In the genomic region with DNA sequence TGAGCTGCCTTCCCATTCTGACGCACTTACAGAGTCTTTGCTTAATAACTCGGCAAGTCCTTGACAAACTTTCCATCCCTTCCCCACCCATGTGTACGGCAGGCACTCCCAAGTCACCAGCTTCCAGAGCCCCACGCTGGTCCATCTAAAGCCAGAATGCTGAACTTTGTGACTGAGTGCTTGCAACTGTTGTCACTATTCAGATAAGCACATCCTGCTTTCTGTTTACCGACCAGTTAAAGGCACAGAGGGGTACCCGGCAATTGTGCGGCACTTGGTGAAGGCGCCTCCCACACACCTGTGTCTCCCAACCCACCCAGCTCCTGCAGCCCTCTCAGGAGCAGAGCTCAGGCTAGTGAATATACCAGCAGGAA, we compare ENCODE assay signal across 1 cellular context.
A peak's percentile ranks its signal among the peaks of the same experiment; 100 is the strongest.
TF ChIP-seq lines count a peak whose summit lies in the region.

No MANE protein-coding gene starts in this region.

TF ChIP-seq in HepG2, 621 proteins besides CTCF, POLR2A, EP300 and RAD21 (continued from another document and continues in another):
- TF ChIP-seq KIAA2018 (CRISPR knock-in tag; IDR thresholded peaks at IDR 0.05; ENCODE audit: borderline replicate concordance) (no peak), TAF1 (CRISPR knock-in tag; IDR thresholded peaks at IDR 0.05) (peak; percentile 33; the same call in 1 of the 2 replicates), PATZ1 (CRISPR knock-in tag; IDR thresholded peaks at IDR 0.05) (peak; percentile 43; the same call in 1 of the 2 replicates), YEATS2 (CRISPR knock-in tag; IDR thresholded peaks at IDR 0.05; ENCODE audit: borderline replicate concordance) (no peak; the same call in 1 of the 2 replicates), FOXA1 (IDR thresholded peaks at IDR 0.05) (no peak), FOXA1 (CRISPR knock-in tag; IDR thresholded peaks at IDR 0.05) (peak; percentile 93), CEBPG (CRISPR knock-in tag; IDR thresholded peaks at IDR 0.05) (peak; percentile 78; the same call in 1 of the 2 replicates), SP2 (CRISPR knock-in tag; IDR thresholded peaks at IDR 0.05) (no peak), NR3C1 (CRISPR knock-in tag; IDR thresholded peaks at IDR 0.05) (no peak), ATF7-NPFF (CRISPR knock-in tag; IDR thresholded peaks at IDR 0.05; ENCODE audit: low read depth) (no peak), GABPA (IDR thresholded peaks at IDR 0.05; ENCODE audit: low read depth, low read length) (no peak), GABPA (CRISPR knock-in tag; IDR thresholded peaks at IDR 0.05; ENCODE audit: low read depth) (peak; percentile 29; the same call in 1 of the 2 replicates), ZNF674 (CRISPR knock-in tag; IDR thresholded peaks at IDR 0.05; ENCODE audit: low read depth) (no peak), ZBTB44 (CRISPR knock-in tag; IDR thresholded peaks at IDR 0.05) (no peak), CBX5 (CRISPR knock-in tag; IDR thresholded peaks at IDR 0.05; ENCODE audit: borderline replicate concordance) (peak; percentile 80; the same call in 1 of the 2 replicates), ZSCAN12 (CRISPR knock-in tag; IDR thresholded peaks at IDR 0.05) (no peak), NFIC (IDR thresholded peaks at IDR 0.05; ENCODE audit: low read length) (peak; percentile 63; the same call in 1 of the 2 replicates), ZNF34 (CRISPR knock-in tag; IDR thresholded peaks at IDR 0.05; ENCODE audit: borderline replicate concordance) (0 out of 2 replicates have a peak, but pooled peaks have one; percentile 42), HOXA5 (CRISPR knock-in tag; IDR thresholded peaks at IDR 0.05) (peak; percentile 80; the same call in 1 of the 2 replicates), ZNF780A (CRISPR knock-in tag; IDR thresholded peaks at IDR 0.05) (no peak), CREM (IDR thresholded peaks at IDR 0.05) (peak; percentile 79), CREM (CRISPR knock-in tag; IDR thresholded peaks at IDR 0.05) (no peak), ZSCAN29 (CRISPR knock-in tag; conservative IDR thresholded peaks at IDR 0.05) (0 out of 2 replicates have a peak, but pooled peaks have one; percentile 50), RFXAP (CRISPR knock-in tag; IDR thresholded peaks at IDR 0.05; ENCODE audit: borderline replicate concordance) (0 out of 2 replicates have a peak, but pooled peaks have one; percentile 66), NFYC (CRISPR knock-in tag; IDR thresholded peaks at IDR 0.05) (no peak), ZFP36 (IDR thresholded peaks at IDR 0.05; ENCODE audit: borderline replicate concordance, low read depth, low read length, partially characterized antibody) (no peak), ZNF543 (CRISPR knock-in tag; IDR thresholded peaks at IDR 0.05) (no peak), ZNF761 (CRISPR knock-in tag; conservative IDR thresholded peaks at IDR 0.05) (0 out of 2 replicates have a peak, but pooled peaks have one; percentile 45)
- TF ChIP-seq, protein P1, sequence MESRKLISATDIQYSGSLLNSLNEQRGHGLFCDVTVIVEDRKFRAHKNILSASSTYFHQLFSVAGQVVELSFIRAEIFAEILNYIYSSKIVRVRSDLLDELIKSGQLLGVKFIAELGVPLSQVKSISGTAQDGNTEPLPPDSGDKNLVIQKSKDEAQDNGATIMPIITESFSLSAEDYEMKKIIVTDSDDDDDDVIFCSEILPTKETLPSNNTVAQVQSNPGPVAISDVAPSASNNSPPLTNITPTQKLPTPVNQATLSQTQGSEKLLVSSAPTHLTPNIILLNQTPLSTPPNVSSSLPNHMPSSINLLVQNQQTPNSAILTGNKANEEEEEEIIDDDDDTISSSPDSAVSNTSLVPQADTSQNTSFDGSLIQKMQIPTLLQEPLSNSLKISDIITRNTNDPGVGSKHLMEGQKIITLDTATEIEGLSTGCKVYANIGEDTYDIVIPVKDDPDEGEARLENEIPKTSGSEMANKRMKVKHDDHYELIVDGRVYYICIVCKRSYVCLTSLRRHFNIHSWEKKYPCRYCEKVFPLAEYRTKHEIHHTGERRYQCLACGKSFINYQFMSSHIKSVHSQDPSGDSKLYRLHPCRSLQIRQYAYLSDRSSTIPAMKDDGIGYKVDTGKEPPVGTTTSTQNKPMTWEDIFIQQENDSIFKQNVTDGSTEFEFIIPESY (CRISPR knock-in tag; IDR thresholded peaks at IDR 0.05): peak; percentile 64; the same call in 1 of the 2 replicates
- TF ChIP-seq, protein P2, sequence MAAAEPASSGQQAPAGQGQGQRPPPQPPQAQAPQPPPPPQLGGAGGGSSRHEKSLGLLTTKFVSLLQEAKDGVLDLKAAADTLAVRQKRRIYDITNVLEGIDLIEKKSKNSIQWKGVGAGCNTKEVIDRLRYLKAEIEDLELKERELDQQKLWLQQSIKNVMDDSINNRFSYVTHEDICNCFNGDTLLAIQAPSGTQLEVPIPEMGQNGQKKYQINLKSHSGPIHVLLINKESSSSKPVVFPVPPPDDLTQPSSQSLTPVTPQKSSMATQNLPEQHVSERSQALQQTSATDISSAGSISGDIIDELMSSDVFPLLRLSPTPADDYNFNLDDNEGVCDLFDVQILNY (CRISPR knock-in tag; conservative IDR thresholded peaks at IDR 0.05): no peak
- TF ChIP-seq, protein P3, sequence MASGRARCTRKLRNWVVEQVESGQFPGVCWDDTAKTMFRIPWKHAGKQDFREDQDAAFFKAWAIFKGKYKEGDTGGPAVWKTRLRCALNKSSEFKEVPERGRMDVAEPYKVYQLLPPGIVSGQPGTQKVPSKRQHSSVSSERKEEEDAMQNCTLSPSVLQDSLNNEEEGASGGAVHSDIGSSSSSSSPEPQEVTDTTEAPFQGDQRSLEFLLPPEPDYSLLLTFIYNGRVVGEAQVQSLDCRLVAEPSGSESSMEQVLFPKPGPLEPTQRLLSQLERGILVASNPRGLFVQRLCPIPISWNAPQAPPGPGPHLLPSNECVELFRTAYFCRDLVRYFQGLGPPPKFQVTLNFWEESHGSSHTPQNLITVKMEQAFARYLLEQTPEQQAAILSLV (CRISPR knock-in tag; IDR thresholded peaks at IDR 0.05; ENCODE audit: borderline replicate concordance): no peak
- TF ChIP-seq, protein P4, sequence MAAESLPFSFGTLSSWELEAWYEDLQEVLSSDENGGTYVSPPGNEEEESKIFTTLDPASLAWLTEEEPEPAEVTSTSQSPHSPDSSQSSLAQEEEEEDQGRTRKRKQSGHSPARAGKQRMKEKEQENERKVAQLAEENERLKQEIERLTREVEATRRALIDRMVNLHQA (CRISPR knock-in tag; IDR thresholded peaks at IDR 0.05): no peak
- TF ChIP-seq, protein P5, sequence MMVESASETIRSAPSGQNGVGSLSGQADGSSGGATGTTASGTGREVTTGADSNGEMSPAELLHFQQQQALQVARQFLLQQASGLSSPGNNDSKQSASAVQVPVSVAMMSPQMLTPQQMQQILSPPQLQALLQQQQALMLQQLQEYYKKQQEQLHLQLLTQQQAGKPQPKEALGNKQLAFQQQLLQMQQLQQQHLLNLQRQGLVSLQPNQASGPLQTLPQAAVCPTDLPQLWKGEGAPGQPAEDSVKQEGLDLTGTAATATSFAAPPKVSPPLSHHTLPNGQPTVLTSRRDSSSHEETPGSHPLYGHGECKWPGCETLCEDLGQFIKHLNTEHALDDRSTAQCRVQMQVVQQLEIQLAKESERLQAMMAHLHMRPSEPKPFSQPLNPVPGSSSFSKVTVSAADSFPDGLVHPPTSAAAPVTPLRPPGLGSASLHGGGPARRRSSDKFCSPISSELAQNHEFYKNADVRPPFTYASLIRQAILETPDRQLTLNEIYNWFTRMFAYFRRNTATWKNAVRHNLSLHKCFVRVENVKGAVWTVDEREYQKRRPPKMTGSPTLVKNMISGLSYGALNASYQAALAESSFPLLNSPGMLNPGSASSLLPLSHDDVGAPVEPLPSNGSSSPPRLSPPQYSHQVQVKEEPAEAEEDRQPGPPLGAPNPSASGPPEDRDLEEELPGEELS (CRISPR knock-in tag; IDR thresholded peaks at IDR 0.05): peak; percentile 99
- TF ChIP-seq, protein P6, sequence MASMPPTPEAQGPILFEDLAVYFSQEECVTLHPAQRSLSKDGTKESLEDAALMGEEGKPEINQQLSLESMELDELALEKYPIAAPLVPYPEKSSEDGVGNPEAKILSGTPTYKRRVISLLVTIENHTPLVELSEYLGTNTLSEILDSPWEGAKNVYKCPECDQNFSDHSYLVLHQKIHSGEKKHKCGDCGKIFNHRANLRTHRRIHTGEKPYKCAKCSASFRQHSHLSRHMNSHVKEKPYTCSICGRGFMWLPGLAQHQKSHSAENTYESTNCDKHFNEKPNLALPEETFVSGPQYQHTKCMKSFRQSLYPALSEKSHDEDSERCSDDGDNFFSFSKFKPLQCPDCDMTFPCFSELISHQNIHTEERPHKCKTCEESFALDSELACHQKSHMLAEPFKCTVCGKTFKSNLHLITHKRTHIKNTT (CRISPR knock-in tag; IDR thresholded peaks at IDR 0.05): no peak
- TF ChIP-seq, protein P7, sequence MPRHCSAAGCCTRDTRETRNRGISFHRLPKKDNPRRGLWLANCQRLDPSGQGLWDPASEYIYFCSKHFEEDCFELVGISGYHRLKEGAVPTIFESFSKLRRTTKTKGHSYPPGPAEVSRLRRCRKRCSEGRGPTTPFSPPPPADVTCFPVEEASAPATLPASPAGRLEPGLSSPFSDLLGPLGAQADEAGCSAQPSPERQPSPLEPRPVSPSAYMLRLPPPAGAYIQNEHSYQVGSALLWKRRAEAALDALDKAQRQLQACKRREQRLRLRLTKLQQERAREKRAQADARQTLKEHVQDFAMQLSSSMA (CRISPR knock-in tag; IDR thresholded peaks at IDR 0.05): no peak
